In genomic region chr19:45315304-45315703, GRCh38 we compare ENCODE assay signal across 24 cellular contexts. TPM values are rescaled to one million over a fixed set of nuclear protein-coding genes. Genes with fewer than 3 reads are reported as not detected.
DNase-seq lines count a peak whose midpoint lies in the region; ATAC-seq, FAIRE-seq and TF ChIP-seq lines count a peak whose summit lies in the region.
"Had no signal": no experiment of that assay in that cellular context is flagged by ENCODE, and none has a peak within 500 bp of the region (broad histone marks: within the 10 kb centered on the region; RNA-seq: fewer than 3 reads in every experiment).

No MANE protein-coding gene starts in this region.

- ATAC-seq in left ventricle myocardium superior: peak; percentile 4
- ATAC-seq in left cardiac atrium: no peak
- peak; percentile 41 for ATAC-seq in esophagus mucosa
- ATAC-seq in gastrocnemius medialis: no peak
- ATAC-seq: GM12878 had no signal

- no peak overlapping the region for H4K8ac ChIP-seq in H9 (replicated peaks; ENCODE audit: insufficient read length, low read depth, low read length)

- H4K91ac ChIP-seq in H9 (ENCODE audit: insufficient read length, low read depth, low read length): no peak overlapping the region

- H3K36me3 Mint-ChIP-seq in H9 (ENCODE audit: insufficient read depth in 1 of 3, low read depth in 3 of 3): no peaks in the 10 kb centered on the region
- H3K36me3 Mint-ChIP-seq: CD4-positive, CD25-positive, alpha-beta regulatory T cell; CD8-positive, alpha-beta memory T cell had no signal

- H3K36me3 ChIP-seq in gastrocnemius medialis (peaks cover 0 to 26% of the 10 kb centered on the region in 2 donors), uterus (no peaks in the 10 kb centered on the region)
- H3K36me3 ChIP-seq: BE2C had no signal

- H3K23me2 ChIP-seq in H9 (ENCODE audit: insufficient read length, low read depth, low read length, poor library complexity, severe bottlenecking): no peaks in the 10 kb centered on the region

- H3K27ac ChIP-seq in H9 (ENCODE audit: insufficient read length, low read depth, low read length) (no peak overlapping the region), gastrocnemius medialis (peak overlapping the region; percentile 97 to 100 (median 100)), uterus (no peak overlapping the region)
- H3K27ac ChIP-seq: HL-60 had no signal

- H3K9me3 ChIP-seq in H9 (ENCODE audit: control insufficient read depth, low read depth, low read length) (no peaks in the 10 kb centered on the region), gastrocnemius medialis (no peaks in the 10 kb centered on the region), uterus (no peaks in the 10 kb centered on the region)
- H3K9me3 ChIP-seq: BE2C had no signal

- TF ChIP-seq POLR2A in gastrocnemius medialis (IDR thresholded peaks at IDR 0.05): no peak
- TF ChIP-seq POLR2A in GM12892 (IDR thresholded peaks at IDR 0.05; ENCODE audit: low read depth, low read length): no peak
- TF ChIP-seq POLR2A in uterus (IDR thresholded peaks at IDR 0.05): no peak

- no peak overlapping the region for H3K56ac ChIP-seq in H9 (ENCODE audit: insufficient read length, low read depth, low read length)

- no peak overlapping the region for H3K4me3 ChIP-seq in gastrocnemius medialis
- no peak overlapping the region for H3K4me3 ChIP-seq in uterus
- H3K4me3 ChIP-seq: GM12878 had no signal

- no peak overlapping the region for H4K5ac ChIP-seq in H9 (ENCODE audit: insufficient read length, low read depth, low read length)

- no peak overlapping the region for H2BK12ac ChIP-seq in H9 (ENCODE audit: insufficient read length, low read depth, low read length)

- no peak for TF ChIP-seq CTCF in H9 (conservative IDR thresholded peaks at IDR 0.05)
- no peak for TF ChIP-seq CTCF in gastrocnemius medialis (IDR thresholded peaks at IDR 0.05 in 4 of 5, conservative IDR thresholded peaks at IDR 0.05 in 1 of 5)
- TF ChIP-seq CTCF in uterus (IDR thresholded peaks at IDR 0.05): no peak

- no peak overlapping the region for H3K4ac ChIP-seq in H9 (ENCODE audit: low read depth, low read length)

- H2BK20ac ChIP-seq in H9 (ENCODE audit: low read depth, low read length, poor library complexity, severe bottlenecking): no peak overlapping the region

- no peaks in the 10 kb centered on the region for H3K79me2 ChIP-seq in H9 (ENCODE audit: insufficient read depth, low read length)

- peaks cover 0 to 4% of the 10 kb centered on the region in 2 experiments; a peak in 1 of 4 replicates for H3K4me1 Mint-ChIP-seq in H9
- H3K4me1 Mint-ChIP-seq: CD4-positive, CD25-positive, alpha-beta regulatory T cell; CD8-positive, alpha-beta memory T cell had no signal

- H3K79me1 ChIP-seq in H9 (ENCODE audit: insufficient read depth, low read depth, low read length, poor library complexity, severe bottlenecking): no peaks in the 10 kb centered on the region

- in situ Hi-C loops in gastrocnemius medialis (cut with MboI; ENCODE audit: low sequenced_read_pairs in 4 of 4): no loop called here

- no peak overlapping the region for H3K9ac ChIP-seq in H9 (ENCODE audit: extremely low read depth, insufficient read length, low read length)

- H3K9me3 Mint-ChIP-seq in H9: no peaks in the 10 kb centered on the region
- H3K9me3 Mint-ChIP-seq: CD8-positive, alpha-beta memory T cell had no signal

- no CpG with 5 or more reads among the region's 21 CpGs for WGBS in H9 (ENCODE audit: extremely low coverage, insufficient read length, low lambda C conversion rate)

- FAIRE-seq in GM12892 (lab: Jason Lieb, UNC): no peak
- FAIRE-seq: GM12878, GM19239 had no signal

- intact Hi-C loops in left ventricle myocardium superior (cut with micrococcal nuclease) (no loop called here), left cardiac atrium (cut with DNase I) (no loop called here), gastrocnemius medialis (cut with DNase I; ENCODE audit: low total_unique reads) (no loop called here), uterus (cut with DNase I; ENCODE audit: low total_unique reads) (no loop called here)

- H3K27ac Mint-ChIP-seq in H9: no peak overlapping the region
- H3K27ac Mint-ChIP-seq: CD4-positive, CD25-positive, alpha-beta regulatory T cell had no signal

- no peak overlapping the region for H2BK15ac ChIP-seq in H9 (ENCODE audit: low read depth, low read length)

- 0 out of 2 replicates have a peak overlapping the region, but pooled peaks have one; percentile 5 for H3K14ac ChIP-seq in H9 (ENCODE audit: insufficient read depth, low read length)

- DNase-seq in left ventricle myocardium superior: no peak
- no peak for DNase-seq in left cardiac atrium
- DNase-seq in H9: no peak
- DNase-seq in gastrocnemius medialis: no peak
- no peak for DNase-seq in GM12892 (ENCODE audit: insufficient read length)
- DNase-seq in uterus: no peak
- no peak for DNase-seq in OCI-M1 (lab: John Stamatoyannopoulos, UW)
- DNase-seq: BE2C; C1 segment of cervical spinal cord; CD4-positive, CD25-positive, alpha-beta regulatory T cell; CD8-positive, alpha-beta memory T cell; COR-L47; DMS 273 treated with DMSO at 0.1 percent for 48 hours; DMS53; DND-41; EL; HCEC 1CT had no signal

- peaks cover 82% of the 10 kb centered on the region for H3K27me3 Mint-ChIP-seq in H9 (ENCODE audit: low read depth)

- H3K23ac ChIP-seq in H9 (ENCODE audit: insufficient read length, low read depth, low read length): no peak overlapping the region

- no peak overlapping the region for H3K18ac ChIP-seq in H9 (ENCODE audit: insufficient read length, low read depth, low read length)

- no peak overlapping the region for H2AFZ ChIP-seq in H9 (ENCODE audit: low read length)

- no peak overlapping the region for H3T11ph ChIP-seq in H9 (ENCODE audit: low read length)

- H3K4me1 ChIP-seq in H9 (ENCODE audit: insufficient read depth, low read length) (no peaks in the 10 kb centered on the region), gastrocnemius medialis (peaks cover 29 to 50% of the 10 kb centered on the region in 2 donors), uterus (no peaks in the 10 kb centered on the region)
- H3K4me1 ChIP-seq: BE2C had no signal

- no peaks in the 10 kb centered on the region for H4K20me1 ChIP-seq in H9 (ENCODE audit: control insufficient read depth, insufficient read depth, insufficient read length)

- no peak overlapping the region for H3K4me3 Mint-ChIP-seq in H9
- H3K4me3 Mint-ChIP-seq: CD4-positive, CD25-positive, alpha-beta regulatory T cell; CD8-positive, alpha-beta memory T cell had no signal

- H3K4me2 ChIP-seq in H9 (ENCODE audit: insufficient read depth, insufficient read length, low read length): no peak overlapping the region

- H2BK5ac ChIP-seq in H9 (ENCODE audit: insufficient read length, low read length): no peak overlapping the region

- H2BK120ac ChIP-seq in H9 (ENCODE audit: low read depth, low read length, poor library complexity, severe bottlenecking): no peak overlapping the region

- peaks cover 3% of the 10 kb centered on the region; the same call in 1 of the 2 replicates for H3K27me3 ChIP-seq in H9 (ENCODE audit: insufficient read depth, low read length)
- no peaks in the 10 kb centered on the region for H3K27me3 ChIP-seq in gastrocnemius medialis
- no peaks in the 10 kb centered on the region for H3K27me3 ChIP-seq in uterus

- no peak overlapping the region for H2AK5ac ChIP-seq in H9 (ENCODE audit: insufficient read length, low read length)

RNA-seq across cellular contexts. Expression of gene CKM, which starts 7.4 kb away (rescaled TPM):
- total RNA-seq in left ventricle myocardium superior (6,589 TPM), left cardiac atrium (1,000 to 10,000 TPM; 3,072 to 3,213 TPM), H9 (2021) (0.13 TPM in 1 of 2 replicates, not detected in the other), esophagus mucosa (0.96 TPM), gastrocnemius medialis (over 10,000 TPM; 18,507 to 37,792 (median 27,366) TPM), uterus (1 to 10 TPM in 2 of 4 donors, not detected in 2; 1.1 to 2.5 TPM)
- not detected for polyA plus RNA-seq in GM12892 (2012; ENCODE audit: missing spikeins)
- total RNA-seq: A172; CD4-positive, CD25-positive, alpha-beta regulatory T cell; CD8-positive, alpha-beta memory T cell; H4; HT1080 had no signal
- polyA plus RNA-seq: CD4-positive, CD25-positive, alpha-beta regulatory T cell had no signal

RNA-seq across cellular contexts. Expression of gene KLC3, which starts 25.2 kb away (rescaled TPM):
- total RNA-seq in left ventricle myocardium superior (not detected), left cardiac atrium (under 1 TPM; 0.21 to 0.24 TPM), H9 (2021) (3.8 and 4.8 TPM in 2 replicates), esophagus mucosa (17.5 TPM), gastrocnemius medialis (1 to 10 TPM in 1 of 4 donors, not detected in 3; 2.7 TPM), uterus (under 1 TPM in 1 of 4 donors, not detected in 3; 0.55 TPM)
- not detected for polyA plus RNA-seq in GM12892 (2012; ENCODE audit: missing spikeins)
- total RNA-seq: A172; CD8-positive, alpha-beta memory T cell; H4 had no signal
- polyA plus RNA-seq: CD4-positive, CD25-positive, alpha-beta regulatory T cell; CD8-positive, alpha-beta memory T cell had no signal

RNA-seq across cellular contexts. Expression of gene ERCC2, which starts 55.1 kb away (rescaled TPM):
- total RNA-seq in left ventricle myocardium superior (9.9 TPM), left cardiac atrium (10 to 100 TPM; 12.7 to 13.0 TPM), H9 (2021) (94.4 and 98.7 TPM in 2 replicates), esophagus mucosa (10.6 TPM), gastrocnemius medialis (1 to 10 TPM; 4.8 to 8.9 (median 7.2) TPM), uterus (10 to 100 TPM in 2 of 4 donors, 1 to 10 TPM in 2; 1.8 to 16.6 (median 10.5) TPM)
- 12.0 TPM for polyA plus RNA-seq in GM12892 (2012; ENCODE audit: missing spikeins)

Comparison
In these comparisons a context has a peak if more than half of its experiments do, and no peak if none do; other contexts are left out.
1. ATAC-seq: peak in left ventricle myocardium superior (single experiment) and esophagus mucosa (single experiment); none in left cardiac atrium (0 of 2) and gastrocnemius medialis (0 of 2).
2. H3K27ac ChIP-seq: peak in gastrocnemius medialis (4 of 4); none in H9 (single experiment) and uterus (0 of 2).
3. RNA of gene CKM, which starts 7.4 kb away (total RNA-seq): 18,507 to 37,792 TPM in gastrocnemius medialis, 6,589 TPM in left ventricle myocardium superior (single experiment) and 3,072 to 3,213 TPM in left cardiac atrium; 1.1 to 2.5 TPM in uterus, 0.96 TPM in esophagus mucosa (single experiment) and 0.13 TPM in H9; every median in the first group is over 100 times any median in the second.